8 cellular contexts compared by ENCODE assay signal in the genomic region with DNA sequence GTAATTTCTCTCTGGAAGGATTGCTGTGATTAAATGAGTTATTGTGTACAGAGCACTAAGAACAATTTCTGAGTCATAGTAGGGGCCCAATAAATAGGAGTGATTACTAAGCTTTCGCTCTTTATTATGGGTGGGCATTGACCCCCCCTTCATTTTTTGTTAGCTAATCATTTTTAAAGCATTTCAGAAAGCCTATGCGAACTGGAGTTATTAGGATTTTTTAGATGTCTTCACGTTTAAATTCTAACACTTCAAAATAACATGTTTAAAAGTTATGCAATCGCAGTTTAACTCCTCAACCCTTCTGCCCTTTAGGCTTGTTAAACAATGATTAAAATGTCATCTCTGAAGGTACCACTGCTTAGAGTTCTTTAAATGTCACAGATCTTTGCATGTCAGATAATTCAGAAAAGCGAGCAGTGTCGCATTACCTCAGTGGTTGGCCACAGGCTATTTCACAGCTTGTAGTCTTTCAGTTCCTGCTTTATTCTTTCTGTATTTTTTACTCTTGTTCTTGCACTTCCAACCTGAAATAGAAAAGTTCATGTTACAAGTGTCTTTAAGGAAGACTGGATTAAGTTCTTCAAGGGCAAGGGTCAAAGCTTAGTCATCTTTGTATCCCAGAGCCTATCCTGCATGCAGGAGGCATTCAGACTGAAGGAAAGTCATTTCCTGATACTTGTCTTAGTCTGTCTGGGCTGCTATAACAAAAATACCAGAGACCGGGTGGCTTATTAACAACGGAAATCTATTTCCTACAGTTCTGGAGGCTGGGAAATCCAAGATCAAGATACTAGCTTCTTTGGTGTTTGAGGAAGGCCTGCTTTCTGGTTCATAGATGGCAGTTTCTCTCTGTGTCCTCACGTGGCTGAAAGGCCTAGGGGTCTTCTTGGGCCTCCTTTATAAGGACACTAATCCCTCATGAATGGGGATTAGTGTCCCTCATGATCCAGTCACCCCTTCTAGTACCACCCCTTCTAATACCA.
A peak's percentile ranks its signal among the peaks of the same experiment; 100 is the strongest.
DNase-seq lines count a peak whose midpoint lies in the region; ATAC-seq and TF ChIP-seq lines count a peak whose summit lies in the region.

No MANE protein-coding gene starts in this region.

- H3K4me3 ChIP-seq in mucosa of descending colon (no peak overlapping the region), H7 (ENCODE audit: insufficient read depth, low read depth, low read length) (no peak overlapping the region)

- no peaks in the 10 kb centered on the region for H3K36me3 ChIP-seq in mucosa of descending colon (ENCODE audit: low read depth)
- H3K36me3 ChIP-seq in H7 (replicated peaks; ENCODE audit: control insufficient read depth, insufficient read depth, low read length), result no peaks in the 10 kb centered on the region

- DNase-seq in AG08395 (ENCODE audit: low spot score), result peak; percentile 14
- DNase-seq in amniotic epithelial cell (ENCODE audit: low read depth), result peak; percentile 88
- DNase-seq in mucosa of descending colon, result no peak
- no peak for DNase-seq in H7
- DNase-seq in NCI-H2029 treated with DMSO at 0.1 percent for 48 hours (lab: John Stamatoyannopoulos, UW), result no peak
- no peak for DNase-seq in anterior cingulate cortex (lab: John Stamatoyannopoulos, UW)

- intact Hi-C loops in mucosa of descending colon (cut with DNase I, micrococcal nuclease), result no loop called here

- no peak for TF ChIP-seq CTCF in mucosa of descending colon (IDR thresholded peaks at IDR 0.05)

- ATAC-seq in GM19372 (IDR thresholded peaks at IDR 0.05; ENCODE audit: low read depth, unreplicated experiment), result peak; percentile 84
- peak; percentile 86 for ATAC-seq in HG03175 (IDR thresholded peaks at IDR 0.05; ENCODE audit: unreplicated experiment)
- ATAC-seq in mucosa of descending colon, result peak; percentile 65

- H3K4me1 ChIP-seq in mucosa of descending colon (ENCODE audit: low read depth), result peaks cover 45% of the 10 kb centered on the region

- H3K9me3 ChIP-seq in mucosa of descending colon, result no peaks in the 10 kb centered on the region

- no peaks in the 10 kb centered on the region for H3K27me3 ChIP-seq in H7 (ENCODE audit: control insufficient read depth, insufficient read depth, low read length)

Comparison
In these comparisons a context has a peak if more than half of its experiments do, and no peak if none do; other contexts are left out.
1. DNase-seq: peak in AG08395 (single experiment) and amniotic epithelial cell (single experiment); none in mucosa of descending colon (0 of 3), H7 (single experiment), NCI-H2029 treated with DMSO at 0.1 percent for 48 hours (single experiment) and anterior cingulate cortex (0 of 58).
2. Peak in every context shown above with its lines, with median percentiles within 50 percentile points of each other: ATAC-seq.